8 cellular contexts compared by ENCODE assay signal in genomic region chr3:197750396-197750831, GRCh38. TPM values are rescaled to one million over a fixed set of nuclear protein-coding genes. Genes with fewer than 3 reads are reported as not detected.
DNase-seq lines count a peak whose midpoint lies in the region; ATAC-seq and TF ChIP-seq lines count a peak whose summit lies in the region.

No MANE protein-coding gene starts in this region.

- H3K27me3 Mint-ChIP-seq in naive thymus-derived CD8-positive, alpha-beta T cell: no peaks in the 10 kb centered on the region

- H3K4me1 ChIP-seq in stomach smooth muscle (ENCODE audit: control insufficient read depth, insufficient read depth, low read length): peaks cover 18% of the 10 kb centered on the region

- no peaks in the 10 kb centered on the region for H3K9me3 Mint-ChIP-seq in naive thymus-derived CD8-positive, alpha-beta T cell

- DNase-seq in Ammon's horn (ENCODE audit: low spot score) (peak; percentile 72), fibroblast of pulmonary artery (ENCODE audit: low read depth) (peak; percentile 72)
- DNase-seq in activated T-helper 9 cell treated with anti-CD3 and anti-CD28 coated beads, Interleukin-2, amount 50 U/mL, for 16 hours (ENCODE audit: low read depth): peak; percentile 41
- DNase-seq in naive thymus-derived CD8-positive, alpha-beta T cell: peak; percentile 33 to 73 (median 52)

- no peaks in the 10 kb centered on the region for H3K27me3 ChIP-seq in stomach smooth muscle (ENCODE audit: control insufficient read depth in 1 of 2, insufficient read depth in 2 of 2, low read length in 2 of 2)

- peak overlapping the region; percentile 61 to 92 for H3K9ac ChIP-seq in stomach smooth muscle (ENCODE audit: low read length in 2 of 2)

- H3K27ac ChIP-seq in stomach smooth muscle (ENCODE audit: low read length): peak overlapping the region; percentile 89

- POLR2A ChIA-PET in naive thymus-derived CD8-positive, alpha-beta T cell (lab: Charles Lee): interaction anchor here (0.8 to 3.0 kb wide), 6 partner anchors 14 to 98 kb away, joined by 3 to 24 read pairs (median 6); partner anchors contain the start of genes LRCH3 and RUBCN

- H3K4me3 ChIP-seq in fibroblast of pulmonary artery (replicated peaks; ENCODE audit: low read depth, low read length) (peak overlapping the region; percentile 66), stomach smooth muscle (ENCODE audit: low read length in 2 of 2) (peak overlapping the region; percentile 59 to 89)

- peaks cover 28 to 62% (median 53%) of the 10 kb centered on the region in 4 donors for H3K4me1 Mint-ChIP-seq in naive thymus-derived CD8-positive, alpha-beta T cell

- H3K4me3 Mint-ChIP-seq in naive thymus-derived CD8-positive, alpha-beta T cell: peak overlapping the region; percentile 88 to 99 (median 96)

- H3K9me3 ChIP-seq in stomach smooth muscle (ENCODE audit: control insufficient read depth in 2 of 2, low read length in 2 of 2): no peaks in the 10 kb centered on the region

- peaks cover 0 to 3% (median 0%) of the 10 kb centered on the region in 3 donors for H3K36me3 Mint-ChIP-seq in naive thymus-derived CD8-positive, alpha-beta T cell

- no peaks in the 10 kb centered on the region for H3K36me3 ChIP-seq in stomach smooth muscle (ENCODE audit: control insufficient read depth in 2 of 2, insufficient read depth in 2 of 2, low read length in 2 of 2)

- no peak for TF ChIP-seq CTCF in fibroblast of pulmonary artery (IDR thresholded peaks at IDR 0.05; ENCODE audit: low read length, missing control alignments)

- ATAC-seq in HG03432 (IDR thresholded peaks at IDR 0.05; ENCODE audit: unreplicated experiment): peak; percentile 50
- peak; percentile 43 to 48 for ATAC-seq in naive thymus-derived CD8-positive, alpha-beta T cell

- TF ChIP-seq POLR2A in GM19099 (IDR thresholded peaks at IDR 0.05; ENCODE audit: extremely low read depth, insufficient read length, low read depth): peak; percentile 43

- peak overlapping the region; percentile 91 to 97 (median 96) for H3K27ac Mint-ChIP-seq in naive thymus-derived CD8-positive, alpha-beta T cell

TF ChIP-seq in PFSK-1, 5 proteins besides CTCF, POLR2A, EP300 and RAD21:
- TF ChIP-seq SIN3A (IDR thresholded peaks at IDR 0.05; ENCODE audit: borderline replicate concordance, insufficient read depth, low read length) (0 out of 2 replicates have a peak, but pooled peaks have one; percentile 22), FOXP2 (optimal IDR thresholded peaks at IDR 0.05; ENCODE audit: borderline replicate concordance, extremely low read depth, extremely low read length, insufficient read depth) (no peak)

RNA-seq across cellular contexts. Expression of gene FYTTD1, which starts 0.7 kb away (rescaled TPM):
- 29.4 TPM for polyA plus RNA-seq in PFSK-1 (2012; ENCODE audit: insufficient read length, low read depth)
- total RNA-seq in naive thymus-derived CD8-positive, alpha-beta T cell: 10 to 100 TPM; 66.4 to 70.2 TPM
- 100 to 1,000 TPM in 1 of 3 donors, 10 to 100 TPM in 2; 93.5 to 123 (median 93.7) TPM for polyA plus RNA-seq in naive thymus-derived CD8-positive, alpha-beta T cell

RNA-seq across cellular contexts. Expression of gene RUBCN, which starts 13.7 kb away (rescaled TPM):
- 8.4 TPM for polyA plus RNA-seq in PFSK-1 (2012; ENCODE audit: insufficient read length, low read depth)
- 10 to 100 TPM; 63.8 to 70.3 TPM for total RNA-seq in naive thymus-derived CD8-positive, alpha-beta T cell
- polyA plus RNA-seq in naive thymus-derived CD8-positive, alpha-beta T cell: 10 to 100 TPM; 20.3 to 23.6 (median 21.7) TPM

RNA-seq across cellular contexts. Expression of gene LRCH3, which starts 40.6 kb away (rescaled TPM):
- polyA plus RNA-seq in PFSK-1 (2012; ENCODE audit: insufficient read length, low read depth): 8.6 TPM
- total RNA-seq in naive thymus-derived CD8-positive, alpha-beta T cell: 10 to 100 TPM; 70.2 to 81.8 TPM
- polyA plus RNA-seq in naive thymus-derived CD8-positive, alpha-beta T cell: 10 to 100 TPM; 11.7 to 20.4 (median 16.6) TPM

Comparison
In these comparisons a context has a peak if more than half of its experiments do, and no peak if none do; other contexts are left out.
1. Peak in every context shown above with its lines: DNase-seq, ATAC-seq, H3K4me3 ChIP-seq and H3K27ac ChIP-seq.